Comparison of ENCODE assay signal across 12 cellular contexts in genomic region chr10:79079490-79080355, GRCh38. TPM values are rescaled to one million over a fixed set of nuclear protein-coding genes. Genes with fewer than 3 reads are reported as not detected.
DNase-seq lines count a peak whose midpoint lies in the region; ATAC-seq, FAIRE-seq and TF ChIP-seq lines count a peak whose summit lies in the region.
"Had no signal": no experiment of that assay in that cellular context is flagged by ENCODE, and none has a peak within 500 bp of the region (broad histone marks: within the 10 kb centered on the region; RNA-seq: fewer than 3 reads in every experiment).

No MANE protein-coding gene starts in this region.

- CTCF ChIA-PET in activated naive CD4-positive, alpha-beta T cell treated with anti-CD3 and anti-CD28 coated beads, Interleukin-2, amount 10 ng/mL, durations not matched to agents 7 days and 5 days (lab: Charles Lee), result interaction anchor here (0.8 kb wide), 1 partner anchor 18 kb away, joined by 3 read pairs; no protein-coding TSS in a partner anchor

- H3K4me1 ChIP-seq in esophagus squamous epithelium, result peaks cover 92 to 100% (median 99%) of the 10 kb centered on the region in 3 donors

- no peak for ATAC-seq in GM18511 (IDR thresholded peaks at IDR 0.05; ENCODE audit: unreplicated experiment)
- ATAC-seq: stimulated activated naive CD8-positive, alpha-beta T cell treated with anti-CD3 and anti-CD28 coated beads, Interleukin-15, Interleukin-2, amounts not matched to agents 100 U/mL and 50 U/mL, for 24 hours had no signal

- TF ChIP-seq CTCF in NB4 (IDR thresholded peaks at IDR 0.05; ENCODE audit: low read depth, low read length) (no peak), esophagus squamous epithelium (IDR thresholded peaks at IDR 0.05) (no peak), neural crest cell (conservative IDR thresholded peaks at IDR 0.05) (no peak)

- H3K9me3 Mint-ChIP-seq in neural crest cell, result no peaks in the 10 kb centered on the region
- H3K9me3 Mint-ChIP-seq in activated naive CD4-positive, alpha-beta T cell treated with anti-CD3 and anti-CD28 coated beads, Interleukin-2, amount 10 ng/mL, durations not matched to agents 7 days and 5 days, result no peaks in the 10 kb centered on the region
- H3K9me3 Mint-ChIP-seq: activated naive CD4-positive, alpha-beta T cell treated with anti-CD3 and anti-CD28 coated beads for 36 hours had no signal

- peak overlapping the region; percentile 59 to 100 (median 82) for H3K27ac ChIP-seq in esophagus squamous epithelium

- intact Hi-C loops in esophagus squamous epithelium (cut with DNase I), result no loop called here

- WGBS in esophagus squamous epithelium, 2 donors, result 47 to 67% methylated on average over 6 to 11 of the region's 15 CpGs

- no peak overlapping the region for H3K4me3 ChIP-seq in NB4 (ENCODE audit: low read depth, low read length)
- H3K4me3 ChIP-seq in esophagus squamous epithelium, result peak overlapping the region in 1 of 4 donors; percentile 9

- H3K27ac Mint-ChIP-seq in neural crest cell (ENCODE audit: unreplicated experiment), result peak overlapping the region; percentile 58
- no peak overlapping the region for H3K27ac Mint-ChIP-seq in activated naive CD4-positive, alpha-beta T cell treated with anti-CD3 and anti-CD28 coated beads, Interleukin-2, amount 10 ng/mL, durations not matched to agents 7 days and 5 days
- H3K27ac Mint-ChIP-seq: activated naive CD4-positive, alpha-beta T cell treated with anti-CD3 and anti-CD28 coated beads for 36 hours had no signal

- DNase-seq in AG20443 (ENCODE audit: low spot score) (peak; percentile 78), NB4 (ENCODE audit: low read depth) (peak; percentile 69), esophagus squamous epithelium (lab: John Stamatoyannopoulos, UW) (no peak), neural crest cell (ENCODE audit: low read depth, low spot score) (no peak), GM12892 (ENCODE audit: insufficient read length) (no peak), occipital lobe (lab: John Stamatoyannopoulos, UW) (no peak)
- no peak for DNase-seq in activated naive CD4-positive, alpha-beta T cell treated with anti-CD3 and anti-CD28 coated beads, Interleukin-2, amount 10 ng/mL, durations not matched to agents 7 days and 5 days
- DNase-seq: activated naive CD4-positive, alpha-beta T cell treated with anti-CD3 and anti-CD28 coated beads for 36 hours; NCI-H1930; posterior cingulate gyrus; stimulated activated naive CD8-positive, alpha-beta T cell treated with anti-CD3 and anti-CD28 coated beads, Interleukin-15, Interleukin-2, amounts not matched to agents 100 U/mL and 50 U/mL, for 24 hours had no signal

- no peak for TF ChIP-seq POLR2A in NB4 (IDR thresholded peaks at IDR 0.05; ENCODE audit: extremely low read depth, insufficient read length)
- no peak for TF ChIP-seq POLR2A in esophagus squamous epithelium (IDR thresholded peaks at IDR 0.05)
- no peak for TF ChIP-seq POLR2A in GM12892 (IDR thresholded peaks at IDR 0.05; ENCODE audit: low read depth, low read length)

- no peaks in the 10 kb centered on the region for H3K9me3 ChIP-seq in esophagus squamous epithelium

- FAIRE-seq in GM12892 (lab: Jason Lieb, UNC), result no peak

- no peaks in the 10 kb centered on the region for H3K36me3 Mint-ChIP-seq in neural crest cell (ENCODE audit: low read depth)
- no peaks in the 10 kb centered on the region for H3K36me3 Mint-ChIP-seq in activated naive CD4-positive, alpha-beta T cell treated with anti-CD3 and anti-CD28 coated beads, Interleukin-2, amount 10 ng/mL, durations not matched to agents 7 days and 5 days

- H3K36me3 ChIP-seq in esophagus squamous epithelium, result no peaks in the 10 kb centered on the region

- peaks cover 74% of the 10 kb centered on the region for H3K4me1 Mint-ChIP-seq in neural crest cell
- H3K4me1 Mint-ChIP-seq in activated naive CD4-positive, alpha-beta T cell treated with anti-CD3 and anti-CD28 coated beads, Interleukin-2, amount 10 ng/mL, durations not matched to agents 7 days and 5 days, result peaks cover 23% of the 10 kb centered on the region

- no peaks in the 10 kb centered on the region for H3K27me3 Mint-ChIP-seq in neural crest cell (ENCODE audit: low read depth)
- H3K27me3 Mint-ChIP-seq in activated naive CD4-positive, alpha-beta T cell treated with anti-CD3 and anti-CD28 coated beads, Interleukin-2, amount 10 ng/mL, durations not matched to agents 7 days and 5 days, result peaks cover 14% of the 10 kb centered on the region

- H3K27me3 ChIP-seq in esophagus squamous epithelium, result no peaks in the 10 kb centered on the region

- peak overlapping the region; percentile 38 for H3K4me3 Mint-ChIP-seq in neural crest cell
- H3K4me3 Mint-ChIP-seq in activated naive CD4-positive, alpha-beta T cell treated with anti-CD3 and anti-CD28 coated beads, Interleukin-2, amount 10 ng/mL, durations not matched to agents 7 days and 5 days, result no peak overlapping the region
- H3K4me3 Mint-ChIP-seq: activated naive CD4-positive, alpha-beta T cell treated with anti-CD3 and anti-CD28 coated beads for 36 hours had no signal

RNA-seq across cellular contexts. Expression of gene ZMIZ1, which starts 11.0 kb away (rescaled TPM):
- total RNA-seq in esophagus squamous epithelium, result 10 to 100 TPM; 28.2 to 79.5 (median 40.4) TPM
- total RNA-seq in neural crest cell, result 87.1 and 92.0 TPM in 2 replicates
- 30.7 TPM for polyA plus RNA-seq in GM12892 (2012; ENCODE audit: missing spikeins)
- 29.5 TPM for total RNA-seq in occipital lobe

Comparison
In these comparisons a context has a peak if more than half of its experiments do, and no peak if none do; other contexts are left out.
1. DNase-seq: peak in AG20443 (single experiment) and NB4 (single experiment); none in esophagus squamous epithelium (single experiment), neural crest cell (single experiment), activated naive CD4-positive, alpha-beta T cell treated with anti-CD3 and anti-CD28 coated beads, Interleukin-2, amount 10 ng/mL, durations not matched to agents 7 days and 5 days (single experiment), GM12892 (single experiment) and occipital lobe (single experiment).